Comparison of ENCODE assay signal across 8 cellular contexts in the genomic region with DNA sequence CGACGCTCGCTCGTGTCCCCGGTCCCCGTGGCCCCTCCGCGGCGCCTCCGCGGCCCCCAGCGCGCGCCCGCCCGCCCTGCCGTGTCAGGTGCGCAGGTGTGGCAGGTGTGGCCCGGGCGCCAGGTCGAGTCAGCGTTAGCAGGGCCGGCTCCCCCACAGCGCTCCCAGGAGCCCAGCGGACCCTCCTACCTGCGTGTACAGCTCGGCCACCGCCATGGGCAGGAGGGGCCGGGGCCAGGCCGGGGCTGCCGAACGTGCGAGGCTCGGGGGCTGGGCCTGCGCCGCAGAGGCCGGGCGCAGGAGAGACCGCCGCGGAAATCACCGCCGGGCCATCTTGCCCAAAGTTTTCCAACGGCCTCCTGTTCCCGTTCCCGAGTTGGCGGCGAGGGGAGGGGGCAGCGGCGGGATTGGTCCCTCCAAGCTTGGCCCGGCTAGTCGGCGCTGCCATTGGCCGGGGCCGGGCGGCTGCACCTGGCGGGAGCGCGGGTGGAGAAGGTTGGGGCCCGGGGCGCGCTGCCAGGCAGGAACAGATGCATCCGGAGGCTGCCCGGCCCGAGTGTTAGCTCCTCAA. TPM values are rescaled to one million over a fixed set of nuclear protein-coding genes. Genes with fewer than 3 reads are reported as not detected.
DNase-seq lines count a peak whose midpoint lies in the region; ATAC-seq and TF ChIP-seq lines count a peak whose summit lies in the region.

A gene with protein sequence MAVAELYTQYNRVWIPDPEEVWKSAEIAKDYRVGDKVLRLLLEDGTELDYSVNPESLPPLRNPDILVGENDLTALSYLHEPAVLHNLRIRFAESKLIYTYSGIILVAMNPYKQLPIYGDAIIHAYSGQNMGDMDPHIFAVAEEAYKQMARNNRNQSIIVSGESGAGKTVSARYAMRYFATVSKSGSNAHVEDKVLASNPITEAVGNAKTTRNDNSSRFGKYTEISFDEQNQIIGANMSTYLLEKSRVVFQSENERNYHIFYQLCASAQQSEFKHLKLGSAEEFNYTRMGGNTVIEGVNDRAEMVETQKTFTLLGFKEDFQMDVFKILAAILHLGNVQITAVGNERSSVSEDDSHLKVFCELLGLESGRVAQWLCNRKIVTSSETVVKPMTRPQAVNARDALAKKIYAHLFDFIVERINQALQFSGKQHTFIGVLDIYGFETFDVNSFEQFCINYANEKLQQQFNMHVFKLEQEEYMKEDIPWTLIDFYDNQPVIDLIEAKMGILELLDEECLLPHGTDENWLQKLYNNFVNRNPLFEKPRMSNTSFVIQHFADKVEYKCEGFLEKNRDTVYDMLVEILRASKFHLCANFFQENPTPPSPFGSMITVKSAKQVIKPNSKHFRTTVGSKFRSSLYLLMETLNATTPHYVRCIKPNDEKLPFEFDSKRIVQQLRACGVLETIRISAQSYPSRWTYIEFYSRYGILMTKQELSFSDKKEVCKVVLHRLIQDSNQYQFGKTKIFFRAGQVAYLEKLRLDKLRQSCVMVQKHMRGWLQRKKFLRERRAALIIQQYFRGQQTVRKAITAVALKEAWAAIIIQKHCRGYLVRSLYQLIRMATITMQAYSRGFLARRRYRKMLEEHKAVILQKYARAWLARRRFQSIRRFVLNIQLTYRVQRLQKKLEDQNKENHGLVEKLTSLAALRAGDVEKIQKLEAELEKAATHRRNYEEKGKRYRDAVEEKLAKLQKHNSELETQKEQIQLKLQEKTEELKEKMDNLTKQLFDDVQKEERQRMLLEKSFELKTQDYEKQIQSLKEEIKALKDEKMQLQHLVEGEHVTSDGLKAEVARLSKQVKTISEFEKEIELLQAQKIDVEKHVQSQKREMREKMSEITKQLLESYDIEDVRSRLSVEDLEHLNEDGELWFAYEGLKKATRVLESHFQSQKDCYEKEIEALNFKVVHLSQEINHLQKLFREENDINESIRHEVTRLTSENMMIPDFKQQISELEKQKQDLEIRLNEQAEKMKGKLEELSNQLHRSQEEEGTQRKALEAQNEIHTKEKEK (N-terminal part only) (minus strand): TSS at position 384 of the 571 bp plus-strand sequence. CDS start 168 bp downstream, at position 216.

- H3K4me3 ChIP-seq in astrocyte of the spinal cord (ENCODE audit: low read depth, low read length) (peak within 1 kb of the TSS; percentile 39), iPS-11a (ENCODE audit: low read depth, low read length) (peak within 1 kb of the TSS; percentile 60), retinal pigment epithelial cell (ENCODE audit: low read length) (peak within 1 kb of the TSS; percentile 66)

- peaks cover 35% of the 10 kb centered on the region for H3K27me3 Mint-ChIP-seq in activated T-cell treated with anti-CD3 and anti-CD28 coated beads, Interleukin-2, amount 50 U/mL, for 72 hours (ENCODE audit: low read depth)

- peak within 1 kb of the TSS; percentile 57 to 69 for H3K4me3 Mint-ChIP-seq in activated T-cell treated with anti-CD3 and anti-CD28 coated beads, Interleukin-2, amount 50 U/mL, for 72 hours

- no peak within 1 kb of the TSS for H3K27ac Mint-ChIP-seq in activated T-cell treated with anti-CD3 and anti-CD28 coated beads, Interleukin-2, amount 50 U/mL, for 72 hours

- DNase-seq in activated T-cell treated with anti-CD3 and anti-CD28 coated beads, Interleukin-2, amount 50 U/mL, for 72 hours, result peak in 1 of 2 donors; percentile 16
- DNase-seq in activated T-cell treated with anti-CD3 and anti-CD28 coated beads for 4 hours, result no peak
- peak; percentile 93 for DNase-seq in NCI-H2171 treated with DMSO at 0.1 percent for 48 hours (lab: John Stamatoyannopoulos, UW)
- DNase-seq in astrocyte of the spinal cord (ENCODE audit: low read depth, low spot score), result peak; percentile 33
- DNase-seq in retinal pigment epithelial cell (ENCODE audit: low read depth), result no peak
- DNase-seq in stimulated activated CD4-positive, alpha-beta T cell treated with anti-CD3 and anti-CD28 coated beads, Interleukin-12 subunit alpha, Interleukin-12 subunit beta, amount 100 ng/mL, for 4 hours, result no peak

- H3K9me3 Mint-ChIP-seq in activated T-cell treated with anti-CD3 and anti-CD28 coated beads, Interleukin-2, amount 50 U/mL, for 72 hours, result no peaks in the 10 kb centered on the region

- H3K36me3 Mint-ChIP-seq in activated T-cell treated with anti-CD3 and anti-CD28 coated beads, Interleukin-2, amount 50 U/mL, for 72 hours (ENCODE audit: insufficient read depth in 2 of 2), result no peaks in the 10 kb centered on the region

- in situ Hi-C loops in astrocyte of the spinal cord (cut with HindIII; ENCODE audit: low sequenced_read_pairs), result no loop called here

- ATAC-seq in activated T-cell treated with anti-CD3 and anti-CD28 coated beads, Interleukin-2, amount 50 U/mL, for 72 hours (replicated peaks in 1 of 2), result peak; percentile 45 to 53
- no peak for ATAC-seq in HG03439 (IDR thresholded peaks at IDR 0.05; ENCODE audit: unreplicated experiment)

- no peak for TF ChIP-seq CTCF in astrocyte of the spinal cord (IDR thresholded peaks at IDR 0.05; ENCODE audit: low read depth, low read length)
- no peak for TF ChIP-seq CTCF in retinal pigment epithelial cell (conservative IDR thresholded peaks at IDR 0.05; ENCODE audit: low read depth, low read length)

- peaks cover 3% of the 10 kb centered on the region for H3K4me1 Mint-ChIP-seq in activated T-cell treated with anti-CD3 and anti-CD28 coated beads, Interleukin-2, amount 50 U/mL, for 72 hours (ENCODE audit: low read depth)

RNA-seq across cellular contexts. Expression of the gene that starts here (rescaled TPM):
- total RNA-seq in activated T-cell treated with anti-CD3 and anti-CD28 coated beads, Interleukin-2, amount 50 U/mL, for 72 hours, result 1 to 10 TPM in 1 of 2 donors, under 1 TPM in 1; 0.69 to 1.6 TPM

Comparison
In these comparisons a context has a peak if more than half of its experiments do, and no peak if none do; other contexts are left out.
1. DNase-seq: peak in NCI-H2171 treated with DMSO at 0.1 percent for 48 hours (single experiment) and astrocyte of the spinal cord (single experiment); none in activated T-cell treated with anti-CD3 and anti-CD28 coated beads for 4 hours (single experiment), retinal pigment epithelial cell (single experiment) and stimulated activated CD4-positive, alpha-beta T cell treated with anti-CD3 and anti-CD28 coated beads, Interleukin-12 subunit alpha, Interleukin-12 subunit beta, amount 100 ng/mL, for 4 hours (single experiment).
2. Peak in every context shown above with its lines, with median percentiles within 50 percentile points of each other: H3K4me3 ChIP-seq.